Comparison of ENCODE assay signal across 1 cellular context in the genomic region with DNA sequence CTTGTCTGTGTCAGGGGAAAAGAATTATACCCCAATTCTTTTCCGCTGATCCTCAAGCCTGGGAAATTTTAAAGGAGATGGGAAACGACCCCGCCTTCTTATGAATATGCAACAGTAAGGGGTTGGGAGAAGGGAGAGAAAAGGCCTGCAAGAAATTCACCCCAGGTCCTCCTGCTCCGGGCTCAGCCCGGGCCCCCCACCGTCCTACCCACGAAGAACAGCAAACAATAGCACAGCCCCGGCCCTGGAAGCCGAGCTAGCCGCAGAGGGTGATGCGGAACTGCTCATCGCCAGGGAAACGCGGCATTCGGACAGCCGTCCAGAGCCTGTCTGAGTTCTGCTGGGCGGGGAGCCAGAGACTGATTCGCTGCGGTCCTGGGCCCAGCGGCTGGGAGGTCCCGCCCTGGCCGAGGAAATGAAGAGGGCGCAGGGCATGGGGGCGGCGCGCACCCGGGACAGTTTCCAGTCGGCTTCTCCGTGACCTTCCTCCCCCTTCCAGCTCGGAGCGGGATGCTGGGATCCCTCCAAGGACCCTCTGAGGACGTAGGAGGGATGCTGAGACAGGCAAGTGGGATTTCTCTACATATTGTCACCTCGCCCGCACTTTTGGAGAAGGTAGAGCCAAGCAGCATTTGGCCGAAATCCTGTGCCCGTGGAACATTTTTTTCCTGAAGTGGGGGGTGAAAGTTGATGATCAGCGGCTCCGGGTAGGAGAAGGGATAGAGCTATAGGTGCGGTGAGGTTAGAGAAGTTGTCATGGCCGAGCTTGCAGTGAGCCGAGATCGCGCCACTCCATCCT.
TF ChIP-seq lines count a peak whose summit lies in the region.

No MANE protein-coding gene starts in this region.

TF ChIP-seq in GM23338, 12 proteins besides CTCF, POLR2A, EP300 and RAD21:
- TF ChIP-seq, protein P1, sequence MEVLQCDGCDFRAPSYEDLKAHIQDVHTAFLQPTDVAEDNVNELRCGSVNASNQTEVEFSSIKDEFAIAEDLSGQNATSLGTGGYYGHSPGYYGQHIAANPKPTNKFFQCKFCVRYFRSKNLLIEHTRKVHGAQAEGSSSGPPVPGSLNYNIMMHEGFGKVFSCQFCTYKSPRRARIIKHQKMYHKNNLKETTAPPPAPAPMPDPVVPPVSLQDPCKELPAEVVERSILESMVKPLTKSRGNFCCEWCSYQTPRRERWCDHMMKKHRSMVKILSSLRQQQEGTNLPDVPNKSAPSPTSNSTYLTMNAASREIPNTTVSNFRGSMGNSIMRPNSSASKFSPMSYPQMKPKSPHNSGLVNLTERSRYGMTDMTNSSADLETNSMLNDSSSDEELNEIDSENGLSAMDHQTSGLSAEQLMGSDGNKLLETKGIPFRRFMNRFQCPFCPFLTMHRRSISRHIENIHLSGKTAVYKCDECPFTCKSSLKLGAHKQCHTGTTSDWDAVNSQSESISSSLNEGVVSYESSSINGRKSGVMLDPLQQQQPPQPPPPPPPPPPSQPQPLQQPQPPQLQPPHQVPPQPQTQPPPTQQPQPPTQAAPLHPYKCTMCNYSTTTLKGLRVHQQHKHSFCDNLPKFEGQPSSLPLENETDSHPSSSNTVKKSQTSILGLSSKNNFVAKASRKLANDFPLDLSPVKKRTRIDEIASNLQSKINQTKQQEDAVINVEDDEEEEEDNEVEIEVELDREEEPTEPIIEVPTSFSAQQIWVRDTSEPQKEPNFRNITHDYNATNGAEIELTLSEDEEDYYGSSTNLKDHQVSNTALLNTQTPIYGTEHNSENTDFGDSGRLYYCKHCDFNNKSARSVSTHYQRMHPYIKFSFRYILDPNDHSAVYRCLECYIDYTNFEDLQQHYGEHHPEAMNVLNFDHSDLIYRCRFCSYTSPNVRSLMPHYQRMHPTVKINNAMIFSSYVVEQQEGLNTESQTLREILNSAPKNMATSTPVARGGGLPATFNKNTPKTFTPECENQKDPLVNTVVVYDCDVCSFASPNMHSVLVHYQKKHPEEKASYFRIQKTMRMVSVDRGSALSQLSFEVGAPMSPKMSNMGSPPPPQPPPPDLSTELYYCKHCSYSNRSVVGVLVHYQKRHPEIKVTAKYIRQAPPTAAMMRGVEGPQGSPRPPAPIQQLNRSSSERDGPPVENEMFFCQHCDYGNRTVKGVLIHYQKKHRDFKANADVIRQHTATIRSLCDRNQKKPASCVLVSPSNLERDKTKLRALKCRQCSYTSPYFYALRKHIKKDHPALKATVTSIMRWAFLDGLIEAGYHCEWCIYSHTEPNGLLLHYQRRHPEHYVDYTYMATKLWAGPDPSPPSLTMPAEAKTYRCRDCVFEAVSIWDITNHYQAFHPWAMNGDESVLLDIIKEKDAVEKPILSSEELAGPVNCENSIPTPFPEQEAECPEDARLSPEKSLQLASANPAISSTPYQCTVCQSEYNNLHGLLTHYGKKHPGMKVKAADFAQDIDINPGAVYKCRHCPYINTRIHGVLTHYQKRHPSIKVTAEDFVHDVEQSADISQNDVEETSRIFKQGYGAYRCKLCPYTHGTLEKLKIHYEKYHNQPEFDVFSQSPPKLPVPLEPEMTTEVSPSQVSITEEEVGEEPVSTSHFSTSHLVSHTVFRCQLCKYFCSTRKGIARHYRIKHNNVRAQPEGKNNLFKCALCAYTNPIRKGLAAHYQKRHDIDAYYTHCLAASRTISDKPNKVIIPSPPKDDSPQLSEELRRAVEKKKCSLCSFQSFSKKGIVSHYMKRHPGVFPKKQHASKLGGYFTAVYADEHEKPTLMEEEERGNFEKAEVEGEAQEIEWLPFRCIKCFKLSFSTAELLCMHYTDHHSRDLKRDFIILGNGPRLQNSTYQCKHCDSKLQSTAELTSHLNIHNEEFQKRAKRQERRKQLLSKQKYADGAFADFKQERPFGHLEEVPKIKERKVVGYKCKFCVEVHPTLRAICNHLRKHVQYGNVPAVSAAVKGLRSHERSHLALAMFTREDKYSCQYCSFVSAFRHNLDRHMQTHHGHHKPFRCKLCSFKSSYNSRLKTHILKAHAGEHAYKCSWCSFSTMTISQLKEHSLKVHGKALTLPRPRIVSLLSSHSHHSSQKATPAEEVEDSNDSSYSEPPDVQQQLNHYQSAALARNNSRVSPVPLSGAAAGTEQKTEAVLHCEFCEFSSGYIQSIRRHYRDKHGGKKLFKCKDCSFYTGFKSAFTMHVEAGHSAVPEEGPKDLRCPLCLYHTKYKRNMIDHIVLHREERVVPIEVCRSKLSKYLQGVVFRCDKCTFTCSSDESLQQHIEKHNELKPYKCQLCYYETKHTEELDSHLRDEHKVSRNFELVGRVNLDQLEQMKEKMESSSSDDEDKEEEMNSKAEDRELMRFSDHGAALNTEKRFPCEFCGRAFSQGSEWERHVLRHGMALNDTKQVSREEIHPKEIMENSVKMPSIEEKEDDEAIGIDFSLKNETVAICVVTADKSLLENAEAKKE (CRISPR knock-in tag; IDR thresholded peaks at IDR 0.05): no peak
- TF ChIP-seq ZNF114 (CRISPR knock-in tag; IDR thresholded peaks at IDR 0.05) (no peak), CREB1 (CRISPR knock-in tag; IDR thresholded peaks at IDR 0.05; ENCODE audit: low read depth) (no peak), JUNB (IDR thresholded peaks at IDR 0.05; ENCODE audit: unreplicated experiment) (no peak)
TF ChIP-seq in GM23338: peak in this region for 0.
